In genomic region chr12:6532051-6532926, GRCh38 we compare ENCODE assay signal across 8 cellular contexts. TPM values are rescaled to one million over a fixed set of nuclear protein-coding genes. Genes with fewer than 3 reads are reported as not detected.
DNase-seq lines count a peak whose midpoint lies in the region; ATAC-seq and TF ChIP-seq lines count a peak whose summit lies in the region.

No MANE protein-coding gene starts in this region.

- ATAC-seq in gastroesophageal sphincter (peak; percentile 17), GM21825 (IDR thresholded peaks at IDR 0.05; ENCODE audit: unreplicated experiment) (no peak)

- no peaks in the 10 kb centered on the region for H3K9me3 ChIP-seq in ES-I3 (ENCODE audit: control insufficient read depth, insufficient read depth, low read length)
- H3K9me3 ChIP-seq in HUES64 (ENCODE audit: insufficient read depth, low read depth, low read length) = no peaks in the 10 kb centered on the region
- no peaks in the 10 kb centered on the region for H3K9me3 ChIP-seq in gastroesophageal sphincter

- H3K27me3 ChIP-seq in HUES64 (ENCODE audit: insufficient read depth, low read length) = no peaks in the 10 kb centered on the region
- no peaks in the 10 kb centered on the region for H3K27me3 ChIP-seq in gastroesophageal sphincter

- DNase-seq in SK-MEL-5 (ENCODE audit: low read depth, low spot score) (peak; percentile 83), occipital lobe (lab: John Stamatoyannopoulos, UW) (peak; percentile 73)
- DNase-seq in activated naive CD4-positive, alpha-beta T cell (lab: John Stamatoyannopoulos, UW) = peak; percentile 20 to 52 (median 30)

- in situ Hi-C loops in SK-MEL-5 (cut with HindIII; ENCODE audit: low pct_unique_long_range_greater_than_20kb, low sequenced_read_pairs) = no loop called here

- TF ChIP-seq EP300 in gastroesophageal sphincter (IDR thresholded peaks at IDR 0.05) = no peak

- no peak for TF ChIP-seq POLR2A in gastroesophageal sphincter (IDR thresholded peaks at IDR 0.05)

- H3K27ac ChIP-seq in HUES64 (ENCODE audit: low read depth, low read length) (peak overlapping the region; percentile 99), gastroesophageal sphincter (peak overlapping the region; percentile 90 to 99 (median 96)), temporal lobe (ENCODE audit: low read depth, low read length) (peak overlapping the region; percentile 99)

- H3K4me1 ChIP-seq in ES-I3 (ENCODE audit: insufficient read depth, low read length) = peaks cover 20% of the 10 kb centered on the region
- H3K4me1 ChIP-seq in HUES64 (ENCODE audit: insufficient read depth, low read length) = peaks cover 20% of the 10 kb centered on the region
- H3K4me1 ChIP-seq in gastroesophageal sphincter = peaks cover 0 to 48% (median 28%) of the 10 kb centered on the region in 3 donors

- no peak for TF ChIP-seq CTCF in gastroesophageal sphincter (IDR thresholded peaks at IDR 0.05)

- H3K4me3 ChIP-seq in HUES64 (ENCODE audit: low read length) (peak overlapping the region; percentile 97), gastroesophageal sphincter (peak overlapping the region; percentile 87 to 100)

- H3K36me3 ChIP-seq in ES-I3 (ENCODE audit: insufficient read depth, low read length) (peaks cover 43% of the 10 kb centered on the region), HUES64 (ENCODE audit: insufficient read depth, low read length) (peaks cover 71% of the 10 kb centered on the region), gastroesophageal sphincter (peaks cover 0 to 58% of the 10 kb centered on the region in 2 donors)

- H3K9ac ChIP-seq in ES-I3 (ENCODE audit: low read depth, low read length) (peak overlapping the region; percentile 88), HUES64 (ENCODE audit: low read depth, low read length) (peak overlapping the region; percentile 99)

- 35% methylated on average over 20 of the region's 20 CpGs for WGBS in HUES64
- 0 to 30% methylated on average over 1 to 3 of the region's 20 CpGs for WGBS in gastroesophageal sphincter (ENCODE audit: low coverage in 1 of 2), 2 donors

RNA-seq across cellular contexts. Expression of gene GAPDH, which starts 2.0 kb away (rescaled TPM):
- polyA plus RNA-seq in HUES64 (2013, experiment 1 of 2) = 5,269 TPM
- polyA plus RNA-seq in HUES64 (2013, experiment 2 of 2) = 5,160 TPM
- 9,488 and 9,829 TPM in 2 replicates for total RNA-seq in SK-MEL-5 (2014; rRNA removed; shearing (Covaris generic))
- 11,028 and 11,713 TPM in 2 replicates for polyA plus RNA-seq in SK-MEL-5 (2015; cell fraction: cytosol; rRNA removed)
- 3,036 and 3,118 TPM in 2 replicates for polyA plus RNA-seq in SK-MEL-5 (2015; cell fraction: nucleus; rRNA removed)
- total RNA-seq in gastroesophageal sphincter (1,000 to 10,000 TPM; 1,868 to 3,239 (median 2,463) TPM), occipital lobe (1,311 TPM), temporal lobe (1,154 TPM)

RNA-seq across cellular contexts. Expression of gene IFFO1, which starts 23.6 kb away (rescaled TPM):
- polyA plus RNA-seq in HUES64 (2013, experiment 1 of 2) = 9.0 TPM
- 8.5 TPM for polyA plus RNA-seq in HUES64 (2013, experiment 2 of 2)
- 6.2 and 7.5 TPM in 2 replicates for total RNA-seq in SK-MEL-5 (2014; rRNA removed; shearing (Covaris generic))
- polyA plus RNA-seq in SK-MEL-5 (2015; cell fraction: cytosol; rRNA removed) = 10.1 and 13.0 TPM in 2 replicates
- polyA plus RNA-seq in SK-MEL-5 (2015; cell fraction: nucleus; rRNA removed) = 196 and 209 TPM in 2 replicates
- total RNA-seq in gastroesophageal sphincter (10 to 100 TPM; 16.9 to 27.4 (median 22.1) TPM), occipital lobe (4.4 TPM), temporal lobe (4.9 TPM)

RNA-seq across cellular contexts. Expression of gene NOP2, which starts 35.8 kb away (rescaled TPM):
- 61.9 TPM for polyA plus RNA-seq in HUES64 (2013, experiment 1 of 2)
- polyA plus RNA-seq in HUES64 (2013, experiment 2 of 2) = 59.0 TPM
- total RNA-seq in SK-MEL-5 (2014; rRNA removed; shearing (Covaris generic)) = 63.6 and 77.1 TPM in 2 replicates
- polyA plus RNA-seq in SK-MEL-5 (2015; cell fraction: cytosol; rRNA removed) = 47.5 and 57.9 TPM in 2 replicates
- polyA plus RNA-seq in SK-MEL-5 (2015; cell fraction: nucleus; rRNA removed) = 687 and 761 TPM in 2 replicates
- total RNA-seq in gastroesophageal sphincter (10 to 100 TPM; 22.5 to 49.8 (median 26.8) TPM), occipital lobe (10.8 TPM), temporal lobe (8.4 TPM)

RNA-seq across cellular contexts. Expression of gene NCAPD2, which starts 38.4 kb away (rescaled TPM):
- 66.6 TPM for polyA plus RNA-seq in HUES64 (2013, experiment 1 of 2)
- 80.5 TPM for polyA plus RNA-seq in HUES64 (2013, experiment 2 of 2)
- 53.5 and 56.4 TPM in 2 replicates for total RNA-seq in SK-MEL-5 (2014; rRNA removed; shearing (Covaris generic))
- polyA plus RNA-seq in SK-MEL-5 (2015; cell fraction: cytosol; rRNA removed) = 87.3 and 123 TPM in 2 replicates
- polyA plus RNA-seq in SK-MEL-5 (2015; cell fraction: nucleus; rRNA removed) = 75.3 and 84.0 TPM in 2 replicates
- total RNA-seq in gastroesophageal sphincter = 10 to 100 TPM; 21.2 to 28.0 (median 24.8) TPM
- 9.0 TPM for total RNA-seq in occipital lobe
- 11.6 TPM for total RNA-seq in temporal lobe

RNA-seq across cellular contexts. Expression of gene MRPL51, which starts 39.2 kb away (rescaled TPM):
- 233 TPM for polyA plus RNA-seq in HUES64 (2013, experiment 1 of 2)
- polyA plus RNA-seq in HUES64 (2013, experiment 2 of 2) = 231 TPM
- total RNA-seq in SK-MEL-5 (2014; rRNA removed; shearing (Covaris generic)) = 252 and 261 TPM in 2 replicates
- 92.9 and 155 TPM in 2 replicates for polyA plus RNA-seq in SK-MEL-5 (2015; cell fraction: cytosol; rRNA removed)
- 13.1 and 18.8 TPM in 2 replicates for polyA plus RNA-seq in SK-MEL-5 (2015; cell fraction: nucleus; rRNA removed)
- total RNA-seq in gastroesophageal sphincter = 10 to 100 TPM; 51.0 to 99.3 (median 66.0) TPM
- 36.5 TPM for total RNA-seq in occipital lobe
- 39.8 TPM for total RNA-seq in temporal lobe

Comparison
In these comparisons a context has a peak if more than half of its experiments do, and no peak if none do; other contexts are left out.
1. DNase-seq: peak in every context shown above with its lines; median percentile 83 in SK-MEL-5; 73 in occipital lobe; 30 in activated naive CD4-positive, alpha-beta T cell.